Comparison of ENCODE assay signal across 14 cellular contexts in the genomic region with DNA sequence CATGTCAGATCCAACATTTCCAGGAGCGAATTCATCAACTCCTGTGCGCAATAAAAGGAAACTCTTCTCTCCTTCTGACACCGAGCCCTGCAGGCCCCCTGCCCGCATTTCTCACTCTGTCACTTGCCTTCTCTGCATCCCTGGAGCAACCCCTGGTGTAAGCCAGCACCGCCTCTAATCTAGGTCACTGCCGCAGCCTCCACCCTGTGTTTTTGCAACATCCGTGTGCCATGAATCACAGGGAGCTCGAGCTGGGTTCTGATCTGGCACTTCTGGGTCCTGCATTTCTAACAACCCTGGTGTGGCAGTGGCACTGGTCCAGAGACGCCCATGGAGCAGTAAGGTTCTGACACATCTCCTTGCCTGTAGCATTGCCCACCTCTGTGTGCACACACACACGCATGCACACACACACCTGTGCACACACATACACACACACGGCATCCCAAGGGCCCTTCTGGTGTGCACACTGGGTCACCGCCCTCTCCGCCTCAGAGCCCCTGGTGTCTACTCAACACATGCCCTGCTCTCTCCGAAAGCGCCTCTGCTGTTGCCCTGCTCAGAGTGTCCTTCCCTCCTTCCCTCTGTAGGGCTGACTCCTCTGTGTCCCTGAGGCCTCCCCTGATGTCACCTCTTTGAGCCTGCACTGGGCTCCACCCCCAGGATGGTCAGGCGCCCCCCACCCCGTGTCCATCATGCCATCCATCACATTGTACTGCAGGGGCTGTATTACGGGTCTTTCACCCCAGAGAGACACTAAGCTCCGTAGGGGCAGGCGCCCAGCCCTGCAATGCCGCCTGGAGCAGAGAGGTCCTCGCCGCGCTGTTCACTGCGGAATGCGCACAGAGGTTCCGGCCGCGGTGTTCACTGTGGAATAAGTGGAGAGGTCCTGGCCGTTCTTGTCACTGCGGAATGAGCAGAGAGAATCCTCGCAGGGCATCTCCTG.
"Had no signal": no experiment of that assay in that cellular context is flagged by ENCODE, and none has a peak within 500 bp of the region (broad histone marks: within the 10 kb centered on the region; RNA-seq: fewer than 3 reads in every experiment).

No MANE protein-coding gene starts in this region.

- H3K4me3 ChIP-seq: hepatocyte, sigmoid colon, tibial artery, vagina had no signal

- H3K27ac ChIP-seq: hepatocyte, parathyroid adenoma, sigmoid colon, tibial artery, vagina had no signal

- H3K36me3 Mint-ChIP-seq: activated naive CD8-positive, alpha-beta T cell had no signal

- DNase-seq: activated effector memory CD4-positive, alpha-beta T cell treated with anti-CD3 and anti-CD28 coated beads, Interleukin-2, amount 50 U/mL, for 16 hours; anterior cingulate cortex; erythroblast; islet precursor cell; sigmoid colon; stimulated activated CD4-positive, alpha-beta T cell treated with anti-CD3 and anti-CD28 coated beads, Interleukin-1b, Interleukin-23, amount 100 ng/mL, for 48 hours; SW 1271; T1000; tibial artery had no signal

- H3K4me3 Mint-ChIP-seq: activated CD4-positive, alpha-beta memory T cell treated with anti-CD3 and anti-CD28 coated beads, Interleukin-2, amount 10 ng/mL, durations not matched to agents 7 days and 5 days; activated naive CD8-positive, alpha-beta T cell had no signal

- H3K4me1 ChIP-seq: parathyroid adenoma, sigmoid colon, tibial artery, vagina had no signal

- H3K27ac Mint-ChIP-seq: activated CD4-positive, alpha-beta memory T cell treated with anti-CD3 and anti-CD28 coated beads, Interleukin-2, amount 10 ng/mL, durations not matched to agents 7 days and 5 days; activated naive CD8-positive, alpha-beta T cell had no signal

- H3K27me3 ChIP-seq: vagina had no signal

- H3K36me3 ChIP-seq: sigmoid colon, tibial artery, vagina had no signal

- H3K27me3 Mint-ChIP-seq: activated CD4-positive, alpha-beta memory T cell treated with anti-CD3 and anti-CD28 coated beads, Interleukin-2, amount 10 ng/mL, durations not matched to agents 7 days and 5 days; activated naive CD8-positive, alpha-beta T cell had no signal

- H3K9me3 ChIP-seq: sigmoid colon, tibial artery, vagina had no signal
